8 cellular contexts compared by ENCODE assay signal in genomic region chr6:80214436-80215022, GRCh38.
DNase-seq lines count a peak whose midpoint lies in the region; ATAC-seq and TF ChIP-seq lines count a peak whose summit lies in the region.

No MANE protein-coding gene starts in this region.

- no peak overlapping the region for H3K4me3 ChIP-seq in psoas muscle

- peak; percentile 69 for DNase-seq in D341Med (ENCODE audit: low spot score)
- peak; percentile 5 for DNase-seq in GM19238 (ENCODE audit: insufficient read length, low spot score)
- peak; percentile 61 for DNase-seq in NCI-H2171 (lab: John Stamatoyannopoulos, UW)
- peak; percentile 32 for DNase-seq in globus pallidus (ENCODE audit: low spot score)
- no peak for DNase-seq in psoas muscle
- DNase-seq in epidermal melanocyte (ENCODE audit: insufficient read length, low spot score): no peak

- peaks cover 14% of the 10 kb centered on the region for H3K4me1 ChIP-seq in psoas muscle

- H3K36me3 ChIP-seq in psoas muscle (ENCODE audit: insufficient read depth in 1 of 2, low read depth in 1 of 2): no peaks in the 10 kb centered on the region

- TF ChIP-seq CTCF in VCaP (conservative IDR thresholded peaks at IDR 0.05) (peak; percentile 84), psoas muscle (IDR thresholded peaks at IDR 0.05) (peak; percentile 79)

- no peaks in the 10 kb centered on the region for H3K27me3 ChIP-seq in psoas muscle (ENCODE audit: insufficient read depth in 3 of 3, low read length in 2 of 3)

- intact Hi-C loops in psoas muscle (cut with DNase I): loop anchor here in 1 of 2 donors (10.0 kb wide), 1 partner anchor 1540 kb away; the partner anchor contains the start of gene TENT5A

- 53 to 57% (median 55%) methylated on average over 4 of the region's 4 CpGs for WGBS in psoas muscle, 3 donors

- H3K27ac ChIP-seq in VCaP: no peak overlapping the region
- no peak overlapping the region for H3K27ac ChIP-seq in psoas muscle

- ATAC-seq in HG03108 (IDR thresholded peaks at IDR 0.05; ENCODE audit: unreplicated experiment) (peak; percentile 78), psoas muscle (peak; percentile 66 to 93 (median 85))

- no peaks in the 10 kb centered on the region for H3K9me3 ChIP-seq in psoas muscle

Comparison
In these comparisons a context has a peak if more than half of its experiments do, and no peak if none do; other contexts are left out.
1. DNase-seq: peak in D341Med (single experiment), GM19238 (single experiment), NCI-H2171 (single experiment) and globus pallidus (single experiment); none in psoas muscle (0 of 2) and epidermal melanocyte (single experiment).